Comparison of ENCODE assay signal across 19 cellular contexts in genomic region chr17:16297367-16298139, GRCh38. TPM values are rescaled to one million over a fixed set of nuclear protein-coding genes. Genes with fewer than 3 reads are reported as not detected.
A peak's percentile ranks its signal among the peaks of the same experiment; 100 is the strongest.
DNase-seq lines count a peak whose midpoint lies in the region; ATAC-seq and TF ChIP-seq lines count a peak whose summit lies in the region.
"Had no signal": no experiment of that assay in that cellular context is flagged by ENCODE, and none has a peak within 500 bp of the region (broad histone marks: within the 10 kb centered on the region; RNA-seq: fewer than 3 reads in every experiment).

No MANE protein-coding gene starts in this region.

- H3K4me3 Mint-ChIP-seq in Caco-2 (ENCODE audit: unreplicated experiment): peak overlapping the region; percentile 54
- no peak overlapping the region for H3K4me3 Mint-ChIP-seq in neural progenitor cell
- H3K4me3 Mint-ChIP-seq: activated CD4-positive, alpha-beta T cell treated with anti-CD3 and anti-CD28 coated beads, Interleukin-2, amount 10 ng/mL, durations not matched to agents 7 days and 5 days; activated naive CD4-positive, alpha-beta T cell treated with anti-CD3 and anti-CD28 coated beads, Interleukin-2, amount 50 U/mL, for 24 hours; IgD-negative memory B cell; memory B cell had no signal

- POLR2A ChIA-PET in Caco-2 (lab: Charles Lee): interaction anchor here (1.8 to 2.3 kb wide), 2 partner anchors 9 to 12 kb away, joined by 11 read pairs; no protein-coding TSS in a partner anchor

- H3K9me3 Mint-ChIP-seq in Caco-2 (ENCODE audit: unreplicated experiment) (no peaks in the 10 kb centered on the region), neural progenitor cell (no peaks in the 10 kb centered on the region)
- H3K9me3 Mint-ChIP-seq: activated CD4-positive, alpha-beta T cell treated with anti-CD3 and anti-CD28 coated beads, Interleukin-2, amount 10 ng/mL, durations not matched to agents 7 days and 5 days; activated naive CD4-positive, alpha-beta T cell treated with anti-CD3 and anti-CD28 coated beads, Interleukin-2, amount 50 U/mL, for 24 hours; IgD-negative memory B cell; memory B cell had no signal

- DNase-seq in Caco-2 (peak; percentile 20 to 45), hepatocyte (ENCODE audit: low spot score) (peak; percentile 61), neural progenitor cell (ENCODE audit: low spot score) (peak; percentile 31), left ventricle myocardium inferior (no peak), breast epithelium (ENCODE audit: low spot score in 2 of 2) (no peak), lower lobe of right lung (no peak), ecto neural progenitor cell (ENCODE audit: low spot score) (no peak)
- DNase-seq: activated CD4-positive, alpha-beta T cell treated with anti-CD3 and anti-CD28 coated beads, Interleukin-2, amount 10 ng/mL, durations not matched to agents 7 days and 5 days; activated T-cell treated with anti-CD3 and anti-CD28 coated beads, Interleukin-2, amount 50 U/mL, for 1 hour; esophagus squamous epithelium; NCI-H1092; NCI-H748 treated with DMSO at 0.1 percent for 48 hours; PC-3; uterus had no signal

- H3K9me3 ChIP-seq in Caco-2 (no peaks in the 10 kb centered on the region), Loucy (ENCODE audit: insufficient read depth, low read depth, low read length) (no peaks in the 10 kb centered on the region), hepatocyte (ENCODE audit: low read depth) (no peaks in the 10 kb centered on the region), neural progenitor cell (ENCODE audit: low read depth) (no peaks in the 10 kb centered on the region), left ventricle myocardium inferior (replicated peaks) (no peaks in the 10 kb centered on the region), breast epithelium (no peaks in the 10 kb centered on the region), lower lobe of right lung (no peaks in the 10 kb centered on the region)
- H3K9me3 ChIP-seq: esophagus squamous epithelium, uterus had no signal

- peak overlapping the region; percentile 23 for H3K9ac ChIP-seq in Loucy (ENCODE audit: low read depth, low read length, poor library complexity, severe bottlenecking)
- H3K9ac ChIP-seq in neural progenitor cell: no peak overlapping the region

- H3K27ac ChIP-seq in hepatocyte: peak overlapping the region; percentile 99
- H3K27ac ChIP-seq in neural progenitor cell: no peak overlapping the region
- no peak overlapping the region for H3K27ac ChIP-seq in left ventricle myocardium inferior (replicated peaks)
- H3K27ac ChIP-seq in breast epithelium: no peak overlapping the region
- H3K27ac ChIP-seq in lower lobe of right lung: no peak overlapping the region
- H3K27ac ChIP-seq: esophagus squamous epithelium, uterus had no signal

- H4K20me1 ChIP-seq in Loucy (ENCODE audit: insufficient read depth, low read length, poor library complexity, severe bottlenecking) (no peaks in the 10 kb centered on the region), hepatocyte (ENCODE audit: insufficient read depth, poor library complexity, severe bottlenecking) (no peaks in the 10 kb centered on the region), neural progenitor cell (ENCODE audit: low read depth) (no peaks in the 10 kb centered on the region)

- H2AFZ ChIP-seq in Loucy (ENCODE audit: low read length) (no peak overlapping the region), hepatocyte (no peak overlapping the region), neural progenitor cell (replicated peaks) (no peak overlapping the region)

- H3K9me2 ChIP-seq in Loucy (replicated peaks; ENCODE audit: low read depth, low read length): no peaks in the 10 kb centered on the region
- H3K9me2 ChIP-seq in hepatocyte (replicated peaks; ENCODE audit: insufficient read depth): no peaks in the 10 kb centered on the region

- peak overlapping the region; percentile 62 for H3K4me2 ChIP-seq in Loucy (ENCODE audit: low read depth, low read length, poor library complexity, severe bottlenecking)
- peak overlapping the region; percentile 59 for H3K4me2 ChIP-seq in hepatocyte
- peak overlapping the region; percentile 53 for H3K4me2 ChIP-seq in neural progenitor cell

- TF ChIP-seq CTCF in Caco-2 (IDR thresholded peaks at IDR 0.05; ENCODE audit: insufficient read depth in 1 of 2, low read depth in 1 of 2, low read length in 1 of 2, severe bottlenecking in 1 of 2, unreplicated experiment in 1 of 2) (no peak), Loucy (conservative IDR thresholded peaks at IDR 0.05; ENCODE audit: low read length) (no peak), hepatocyte (IDR thresholded peaks at IDR 0.05; ENCODE audit: poor library complexity) (no peak), neural progenitor cell (IDR thresholded peaks at IDR 0.05) (no peak), left ventricle myocardium inferior (IDR thresholded peaks at IDR 0.05; ENCODE audit: borderline replicate concordance) (no peak), breast epithelium (IDR thresholded peaks at IDR 0.05) (no peak), lower lobe of right lung (IDR thresholded peaks at IDR 0.05) (no peak)

- peaks cover 60% of the 10 kb centered on the region for H3K4me1 ChIP-seq in Caco-2
- peaks cover 38% of the 10 kb centered on the region for H3K4me1 ChIP-seq in Loucy (ENCODE audit: insufficient read depth, low read length, poor library complexity, severe bottlenecking)
- peaks cover 14% of the 10 kb centered on the region for H3K4me1 ChIP-seq in hepatocyte (ENCODE audit: insufficient read depth)
- H3K4me1 ChIP-seq in neural progenitor cell: peaks cover 9% of the 10 kb centered on the region
- H3K4me1 ChIP-seq in left ventricle myocardium inferior: no peaks in the 10 kb centered on the region
- H3K4me1 ChIP-seq in breast epithelium: no peaks in the 10 kb centered on the region
- no peaks in the 10 kb centered on the region for H3K4me1 ChIP-seq in lower lobe of right lung
- H3K4me1 ChIP-seq: esophagus squamous epithelium, uterus had no signal

- CTCF ChIA-PET in Caco-2 (lab: Charles Lee): interaction anchor here (0.6 to 1.3 kb wide), 2 partner anchors 11 to 82 kb away, joined by 3 read pairs; no protein-coding TSS in a partner anchor

- H3K4me1 Mint-ChIP-seq in Caco-2 (ENCODE audit: low read depth, unreplicated experiment) (peaks cover 25% of the 10 kb centered on the region), neural progenitor cell (peaks cover 16% of the 10 kb centered on the region)

- ATAC-seq in lower lobe of right lung: no peak
- ATAC-seq: PC-3, SK-N-SH treated with all-trans-retinoic acid at 6 μM for 48 hours had no signal

- H3F3A ChIP-seq in Loucy (ENCODE audit: low read depth) (peaks cover 3% of the 10 kb centered on the region), neural progenitor cell (ENCODE audit: low read depth) (peaks cover 9% of the 10 kb centered on the region)

- H3K4me3 ChIP-seq in Caco-2 (ENCODE audit: low read depth, low read length): no peak overlapping the region
- no peak overlapping the region for H3K4me3 ChIP-seq in Loucy (ENCODE audit: low read length, poor library complexity, severe bottlenecking)
- no peak overlapping the region for H3K4me3 ChIP-seq in hepatocyte
- H3K4me3 ChIP-seq in neural progenitor cell: no peak overlapping the region
- no peak overlapping the region for H3K4me3 ChIP-seq in left ventricle myocardium inferior
- no peak overlapping the region for H3K4me3 ChIP-seq in breast epithelium
- H3K4me3 ChIP-seq in lower lobe of right lung: no peak overlapping the region
- H3K4me3 ChIP-seq: esophagus squamous epithelium, uterus had no signal

- no peaks in the 10 kb centered on the region for H3K27me3 ChIP-seq in Caco-2 (replicated peaks; ENCODE audit: control insufficient read depth, insufficient read depth, low read length)
- no peaks in the 10 kb centered on the region for H3K27me3 ChIP-seq in Loucy (ENCODE audit: insufficient read depth, low read length, poor library complexity, severe bottlenecking)
- H3K27me3 ChIP-seq in hepatocyte: no peaks in the 10 kb centered on the region
- no peaks in the 10 kb centered on the region for H3K27me3 ChIP-seq in neural progenitor cell
- no peaks in the 10 kb centered on the region for H3K27me3 ChIP-seq in left ventricle myocardium inferior (ENCODE audit: low read depth)
- no peaks in the 10 kb centered on the region for H3K27me3 ChIP-seq in breast epithelium
- H3K27me3 ChIP-seq in lower lobe of right lung (ENCODE audit: low read depth): no peaks in the 10 kb centered on the region
- H3K27me3 ChIP-seq: esophagus squamous epithelium, uterus had no signal

- intact Hi-C loops in Caco-2 (cut with micrococcal nuclease; ENCODE audit: unreplicated experiment): loop anchor here (1.0 kb wide), 1 partner anchor 11 kb away; no protein-coding TSS in a partner anchor
- intact Hi-C loops in left ventricle myocardium inferior (cut with micrococcal nuclease): no loop called here
- intact Hi-C loops in breast epithelium (cut with DNase I; ENCODE audit: low total_unique reads): no loop called here
- intact Hi-C loops in lower lobe of right lung (cut with DNase I): no loop called here

- TF ChIP-seq POLR2A in breast epithelium (IDR thresholded peaks at IDR 0.05): no peak

- H3K27me3 Mint-ChIP-seq in Caco-2 (ENCODE audit: insufficient read depth, unreplicated experiment) (no peaks in the 10 kb centered on the region), neural progenitor cell (ENCODE audit: insufficient read depth, low read depth) (no peaks in the 10 kb centered on the region)
- H3K27me3 Mint-ChIP-seq: activated CD4-positive, alpha-beta T cell treated with anti-CD3 and anti-CD28 coated beads, Interleukin-2, amount 10 ng/mL, durations not matched to agents 7 days and 5 days; activated naive CD4-positive, alpha-beta T cell treated with anti-CD3 and anti-CD28 coated beads, Interleukin-2, amount 50 U/mL, for 24 hours; IgD-negative memory B cell; memory B cell had no signal

- no peaks in the 10 kb centered on the region for H3K79me2 ChIP-seq in Loucy (ENCODE audit: insufficient read depth, low read length)
- no peaks in the 10 kb centered on the region for H3K79me2 ChIP-seq in hepatocyte
- no peaks in the 10 kb centered on the region for H3K79me2 ChIP-seq in neural progenitor cell (ENCODE audit: low read depth)

- BruUV-seq in Caco-2 (replicated peaks; lab: Mats Ljungman, UMichigan): TSS peak; percentile 97

- H3K36me3 Mint-ChIP-seq in Caco-2 (ENCODE audit: insufficient read depth, unreplicated experiment) (no peaks in the 10 kb centered on the region), neural progenitor cell (peaks cover 8% of the 10 kb centered on the region)

- H3K36me3 ChIP-seq in Caco-2 (ENCODE audit: control insufficient read depth, insufficient read depth, low read length) (no peaks in the 10 kb centered on the region), Loucy (ENCODE audit: insufficient read depth, low read length) (no peaks in the 10 kb centered on the region), hepatocyte (replicated peaks; ENCODE audit: insufficient read depth, low read depth) (no peaks in the 10 kb centered on the region), neural progenitor cell (no peaks in the 10 kb centered on the region), left ventricle myocardium inferior (peaks cover 23% of the 10 kb centered on the region), breast epithelium (no peaks in the 10 kb centered on the region), lower lobe of right lung (peaks cover 5% of the 10 kb centered on the region)
- H3K36me3 ChIP-seq: uterus had no signal

- H3K27ac Mint-ChIP-seq in Caco-2 (ENCODE audit: unreplicated experiment) (peak overlapping the region; percentile 84), neural progenitor cell (peak overlapping the region; percentile 20)
- H3K27ac Mint-ChIP-seq: activated CD4-positive, alpha-beta T cell treated with anti-CD3 and anti-CD28 coated beads, Interleukin-2, amount 10 ng/mL, durations not matched to agents 7 days and 5 days; IgD-negative memory B cell; memory B cell had no signal

- 58% methylated on average over 11 of the region's 11 CpGs for WGBS in hepatocyte (ENCODE audit: low lambda C conversion rate, missing lambda C conversion rate)

RNA-seq across cellular contexts. Expression of gene CENPV, which starts 55.7 kb away (rescaled TPM):
- total RNA-seq in Caco-2 (2022) (92.8 and 103 TPM in 2 replicates), hepatocyte (40.4 and 46.2 TPM in 2 replicates), neural progenitor cell (ENCODE audit: low replicate concordance) (220 and 338 TPM in 2 replicates), left ventricle myocardium inferior (8.4 TPM), breast epithelium (10 to 100 TPM in 2 of 3 donors, 1 to 10 TPM in 1; 4.3 to 25.9 (median 13.5) TPM), lower lobe of right lung (17.3 TPM)
- 51.0 and 52.4 TPM in 2 replicates for polyA plus RNA-seq in hepatocyte
- total RNA-seq: PC-3 had no signal

Comparison
In these comparisons a context has a peak if more than half of its experiments do, and no peak if none do; other contexts are left out.
1. DNase-seq: peak in Caco-2 (2 of 2), hepatocyte (single experiment) and neural progenitor cell (single experiment); none in left ventricle myocardium inferior (single experiment), breast epithelium (0 of 2), lower lobe of right lung (single experiment) and ecto neural progenitor cell (single experiment).
2. Peak in every context shown above with its lines, with median percentiles within 50 percentile points of each other: H3K4me2 ChIP-seq.